ENCODE assay signal across 14 cellular contexts in genomic region chr7:131111-132094, GRCh38.
DNase-seq lines count a peak whose midpoint lies in the region; ATAC-seq and TF ChIP-seq lines count a peak whose summit lies in the region.
"Had no signal": no experiment of that assay in that cellular context is flagged by ENCODE, and none has a peak within 500 bp of the region (broad histone marks: within the 10 kb centered on the region; RNA-seq: fewer than 3 reads in every experiment).

No MANE protein-coding gene starts in this region.

- no peak for TF ChIP-seq POLR2A in adrenal gland (IDR thresholded peaks at IDR 0.05)

- no peaks in the 10 kb centered on the region for H3K9me2 ChIP-seq in GM23248 (ENCODE audit: insufficient read depth)

- no peaks in the 10 kb centered on the region for H3K9me3 Mint-ChIP-seq in Calu3 (ENCODE audit: low read depth, unreplicated experiment)

- BruUV-seq in Calu3 (replicated peaks; lab: Mats Ljungman, UMichigan) = no TSS peak

- no peaks in the 10 kb centered on the region for H3K36me3 ChIP-seq in GM23248 (ENCODE audit: low read depth)
- H3K36me3 ChIP-seq in adrenal gland (replicated peaks in 1 of 2) = no peaks in the 10 kb centered on the region
- H3K36me3 ChIP-seq: SJCRH30, suprapubic skin had no signal

- no peaks in the 10 kb centered on the region for H4K20me1 ChIP-seq in GM23248 (ENCODE audit: insufficient read depth)

- in situ Hi-C loops in GM23248 (cut with MboI) = no loop called here

- no peaks in the 10 kb centered on the region for H3K36me3 Mint-ChIP-seq in Calu3 (ENCODE audit: insufficient read depth, unreplicated experiment)

- H3K9ac ChIP-seq in GM23248 = no peak overlapping the region

- peak overlapping the region; percentile 64 for H2AFZ ChIP-seq in GM23248

- H3K27ac Mint-ChIP-seq in Calu3 (ENCODE audit: unreplicated experiment) = no peak overlapping the region

- H3K4me3 ChIP-seq in GM23248 (no peak overlapping the region), adrenal gland (no peak overlapping the region)
- H3K4me3 ChIP-seq: SJCRH30, suprapubic skin had no signal

- H3K4me1 ChIP-seq in GM23248 (ENCODE audit: insufficient read depth) (peaks cover 16% of the 10 kb centered on the region), adrenal gland (replicated peaks in 1 of 2) (peaks cover 0 to 20% of the 10 kb centered on the region in 2 donors)
- H3K4me1 ChIP-seq: SJCRH30 had no signal

- intact Hi-C loops in adrenal gland (cut with DNase I) = no loop called here
- intact Hi-C loops in sciatic nerve (cut with DNase I) = loop anchor here (2.0 kb wide), 1 partner anchor 67 kb away; no protein-coding TSS in a partner anchor
- intact Hi-C loops in Calu3 (cut with micrococcal nuclease; ENCODE audit: unreplicated experiment) = no loop called here

- H3K4me3 Mint-ChIP-seq in Calu3 (ENCODE audit: low read depth, unreplicated experiment) = no peak overlapping the region

- H3K27me3 Mint-ChIP-seq in Calu3 (ENCODE audit: unreplicated experiment) = peaks cover 58% of the 10 kb centered on the region

- H3K27ac ChIP-seq in GM23248 = no peak overlapping the region
- H3K27ac ChIP-seq in adrenal gland = peak overlapping the region in 1 of 5 donors; percentile 54
- H3K27ac ChIP-seq: SJCRH30, suprapubic skin, VCaP had no signal

- DNase-seq in GM23248 (peak; percentile 75), adrenal gland (peak in 5 of 7 donors; percentile 41 to 68 (median 51)), hippocampal formation (lab: John Stamatoyannopoulos, UW) (peak; percentile 41 to 51), sciatic nerve (ENCODE audit: low spot score) (no peak), Calu3 (no peak)
- no peak for DNase-seq in stimulated activated naive CD4-positive, alpha-beta T cell (lab: John Stamatoyannopoulos, UW)
- DNase-seq in stimulated activated naive CD8-positive, alpha-beta T cell treated with anti-CD3 and anti-CD28 coated beads, Interleukin-15, Interleukin-2, amounts not matched to agents 100 U/mL and 50 U/mL, for 24 hours = no peak
- DNase-seq: DMS53, HCEC 1CT, retina had no signal

- no peaks in the 10 kb centered on the region for H3K4me1 Mint-ChIP-seq in Calu3 (ENCODE audit: low read depth, unreplicated experiment)

- no peaks in the 10 kb centered on the region for H3K27me3 ChIP-seq in GM23248 (replicated peaks; ENCODE audit: insufficient read depth)
- H3K27me3 ChIP-seq in adrenal gland = no peaks in the 10 kb centered on the region
- H3K27me3 ChIP-seq: SJCRH30, suprapubic skin had no signal

- ATAC-seq in sciatic nerve (peak; percentile 56), HG02623 (IDR thresholded peaks at IDR 0.05; ENCODE audit: unreplicated experiment) (no peak)
- no peak for ATAC-seq in stimulated activated naive CD8-positive, alpha-beta T cell treated with anti-CD3 and anti-CD28 coated beads, Interleukin-15, Interleukin-2, amounts not matched to agents 100 U/mL and 50 U/mL, for 24 hours

- TF ChIP-seq CTCF in adrenal gland (IDR thresholded peaks at IDR 0.05) (no peak), Calu3 (IDR thresholded peaks at IDR 0.05; ENCODE audit: unreplicated experiment) (no peak)

- H3F3A ChIP-seq in GM23248 (ENCODE audit: insufficient read depth) = peaks cover 6% of the 10 kb centered on the region; the same call in 1 of the 2 replicates

- no peaks in the 10 kb centered on the region for H3K9me3 ChIP-seq in GM23248 (ENCODE audit: low read depth)
- H3K9me3 ChIP-seq in adrenal gland (replicated peaks in 1 of 3) = no peaks in the 10 kb centered on the region
- H3K9me3 ChIP-seq: SJCRH30, suprapubic skin had no signal

- WGBS in GM23248 (ENCODE audit: low coverage in 1 of 2, low lambda C conversion rate in 2 of 2, missing lambda C conversion rate in 2 of 2), 2 experiments = 50 to 55% methylated on average over 24 of the region's 24 CpGs
- 59 to 80% (median 74%) methylated on average over 9 to 24 of the region's 24 CpGs for WGBS in adrenal gland, 4 donors

- CTCF ChIA-PET in Calu3 (lab: Charles Lee) = no interaction called here

- no peaks in the 10 kb centered on the region for H3K79me2 ChIP-seq in GM23248 (ENCODE audit: insufficient read depth)

- H3K4me2 ChIP-seq in GM23248 (ENCODE audit: unreplicated experiment) = no peak overlapping the region

Comparison
In these comparisons a context has a peak if more than half of its experiments do, and no peak if none do; other contexts are left out.
1. DNase-seq: peak in GM23248 (single experiment), adrenal gland (5 of 7) and hippocampal formation (2 of 2); none in sciatic nerve (single experiment), Calu3 (single experiment), stimulated activated naive CD4-positive, alpha-beta T cell (0 of 6) and stimulated activated naive CD8-positive, alpha-beta T cell treated with anti-CD3 and anti-CD28 coated beads, Interleukin-15, Interleukin-2, amounts not matched to agents 100 U/mL and 50 U/mL, for 24 hours (single experiment).